1 cellular context compared by ENCODE assay signal in the genomic region with DNA sequence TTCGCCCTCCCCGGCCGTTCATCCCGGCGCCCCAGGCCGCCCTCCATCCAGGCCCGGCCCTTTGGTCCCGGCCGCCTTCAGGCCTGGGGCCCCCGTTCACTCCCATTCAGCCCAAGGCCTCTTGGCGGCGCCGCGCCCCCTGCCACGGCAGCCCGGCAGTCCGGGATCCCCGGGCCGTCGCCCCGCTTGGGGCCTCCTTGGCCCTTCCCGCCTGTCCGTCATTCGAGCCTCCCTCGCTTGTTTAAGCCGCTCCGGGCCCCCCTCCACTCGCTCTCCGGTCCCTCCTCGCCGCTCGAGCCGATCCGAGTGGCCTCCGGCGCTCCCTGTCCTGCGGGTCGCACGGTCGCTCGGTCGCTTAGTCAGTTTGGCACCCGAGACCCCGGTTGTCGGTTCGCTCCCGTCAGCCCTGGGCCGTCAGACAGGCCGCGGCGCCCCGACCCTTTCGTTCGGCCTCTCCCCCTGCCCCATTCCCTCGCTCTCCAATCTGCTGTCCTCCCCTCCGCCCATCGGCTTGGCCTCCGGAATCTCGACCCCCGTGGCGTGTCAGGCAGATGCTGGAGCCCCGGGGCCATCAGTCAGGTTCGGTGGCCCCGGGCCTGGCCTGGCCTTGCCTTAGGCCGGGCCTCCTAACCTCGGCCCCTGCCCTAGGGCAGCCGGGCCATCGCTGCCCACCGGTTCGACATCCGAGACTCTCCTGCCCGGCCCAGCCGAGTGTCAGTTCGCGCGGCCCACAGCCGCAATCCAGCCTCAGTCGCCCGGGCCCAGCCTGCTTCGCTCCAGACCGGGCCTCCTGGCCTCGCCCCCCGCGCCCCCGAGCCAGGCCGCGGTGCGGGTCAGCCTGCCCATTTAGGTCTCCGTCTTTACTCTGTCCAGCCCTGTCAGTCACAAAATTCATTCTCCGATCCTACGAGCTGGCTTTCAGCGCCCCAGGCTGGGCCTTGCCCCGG.
TF ChIP-seq lines count a peak whose summit lies in the region.

No MANE protein-coding gene starts in this region.

TF ChIP-seq in HCT116, 20 proteins besides CTCF, POLR2A, EP300 and RAD21:
- TF ChIP-seq POLR2AphosphoS5 (IDR thresholded peaks at IDR 0.05; ENCODE audit: low read depth, low read length) (0 out of 2 replicates have a peak, but pooled peaks have one; percentile 7), ZFX (IDR thresholded peaks at IDR 0.05) (peak; percentile 98), ZBTB33 (IDR thresholded peaks at IDR 0.05; ENCODE audit: extremely low read depth, insufficient replicate concordance, low read length) (no peak), TCF7L2 (IDR thresholded peaks at IDR 0.05; ENCODE audit: borderline replicate concordance, extremely low read depth, insufficient read depth, insufficient read length) (peak; percentile 17)
TF ChIP-seq in HCT116: peak in this region for 3.
